ENCODE assay signal across 2 cellular contexts in the genomic region with DNA sequence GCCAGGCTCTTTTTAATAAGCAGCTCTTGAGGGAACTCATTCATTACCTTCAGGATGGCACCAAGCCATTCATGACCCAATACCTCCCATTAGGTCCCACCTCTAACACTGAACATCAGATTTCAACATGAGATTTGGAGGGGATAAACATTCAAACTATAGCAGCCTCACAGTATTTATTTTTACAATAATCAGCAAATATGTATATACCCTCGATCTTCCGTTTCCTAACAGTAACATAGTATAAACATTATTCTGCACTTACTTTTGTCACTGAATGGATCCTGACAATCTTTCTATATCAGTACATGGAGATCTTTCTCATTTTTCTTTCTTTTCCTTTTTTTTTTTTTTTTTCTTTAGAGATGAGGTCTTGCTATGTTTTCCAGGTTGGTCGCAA.
TF ChIP-seq lines count a peak whose summit lies in the region.

No MANE protein-coding gene starts in this region.

TF ChIP-seq in A549, 52 proteins besides CTCF, POLR2A, EP300 and RAD21:
- no peak for TF ChIP-seq REST (IDR thresholded peaks at IDR 0.05)
- peak; percentile 29 for TF ChIP-seq MAFK (IDR thresholded peaks at IDR 0.05; ENCODE audit: partially characterized antibody)

TF ChIP-seq in K562, 482 proteins besides CTCF, POLR2A, EP300 and RAD21:
- TF ChIP-seq, protein P1, sequence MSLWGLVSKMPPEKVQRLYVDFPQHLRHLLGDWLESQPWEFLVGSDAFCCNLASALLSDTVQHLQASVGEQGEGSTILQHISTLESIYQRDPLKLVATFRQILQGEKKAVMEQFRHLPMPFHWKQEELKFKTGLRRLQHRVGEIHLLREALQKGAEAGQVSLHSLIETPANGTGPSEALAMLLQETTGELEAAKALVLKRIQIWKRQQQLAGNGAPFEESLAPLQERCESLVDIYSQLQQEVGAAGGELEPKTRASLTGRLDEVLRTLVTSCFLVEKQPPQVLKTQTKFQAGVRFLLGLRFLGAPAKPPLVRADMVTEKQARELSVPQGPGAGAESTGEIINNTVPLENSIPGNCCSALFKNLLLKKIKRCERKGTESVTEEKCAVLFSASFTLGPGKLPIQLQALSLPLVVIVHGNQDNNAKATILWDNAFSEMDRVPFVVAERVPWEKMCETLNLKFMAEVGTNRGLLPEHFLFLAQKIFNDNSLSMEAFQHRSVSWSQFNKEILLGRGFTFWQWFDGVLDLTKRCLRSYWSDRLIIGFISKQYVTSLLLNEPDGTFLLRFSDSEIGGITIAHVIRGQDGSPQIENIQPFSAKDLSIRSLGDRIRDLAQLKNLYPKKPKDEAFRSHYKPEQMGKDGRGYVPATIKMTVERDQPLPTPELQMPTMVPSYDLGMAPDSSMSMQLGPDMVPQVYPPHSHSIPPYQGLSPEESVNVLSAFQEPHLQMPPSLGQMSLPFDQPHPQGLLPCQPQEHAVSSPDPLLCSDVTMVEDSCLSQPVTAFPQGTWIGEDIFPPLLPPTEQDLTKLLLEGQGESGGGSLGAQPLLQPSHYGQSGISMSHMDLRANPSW (CRISPR knock-in tag; IDR thresholded peaks at IDR 0.05), result no peak
- peak; percentile 76 for TF ChIP-seq ZNF316 (IDR thresholded peaks at IDR 0.05)
- TF ChIP-seq, protein P2, sequence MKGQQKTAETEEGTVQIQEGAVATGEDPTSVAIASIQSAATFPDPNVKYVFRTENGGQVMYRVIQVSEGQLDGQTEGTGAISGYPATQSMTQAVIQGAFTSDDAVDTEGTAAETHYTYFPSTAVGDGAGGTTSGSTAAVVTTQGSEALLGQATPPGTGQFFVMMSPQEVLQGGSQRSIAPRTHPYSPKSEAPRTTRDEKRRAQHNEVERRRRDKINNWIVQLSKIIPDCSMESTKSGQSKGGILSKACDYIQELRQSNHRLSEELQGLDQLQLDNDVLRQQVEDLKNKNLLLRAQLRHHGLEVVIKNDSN (CRISPR knock-in tag; IDR thresholded peaks at IDR 0.05), result no peak
- peak; percentile 54; the same call in 1 of the 2 replicates for TF ChIP-seq C11orf30 (IDR thresholded peaks at IDR 0.05; ENCODE audit: low read depth)
- TF ChIP-seq ZNF740 (CRISPR knock-in tag; IDR thresholded peaks at IDR 0.05), result no peak
- no peak for TF ChIP-seq ZNF740 (tag; IDR thresholded peaks at IDR 0.05)
